9 cellular contexts compared by ENCODE assay signal in genomic region chr20:25220021-25220730, GRCh38. TPM values are rescaled to one million over a fixed set of nuclear protein-coding genes. Genes with fewer than 3 reads are reported as not detected.
DNase-seq lines count a peak whose midpoint lies in the region; ATAC-seq and TF ChIP-seq lines count a peak whose summit lies in the region.
"Had no signal": no experiment of that assay in that cellular context is flagged by ENCODE, and none has a peak within 500 bp of the region (broad histone marks: within the 10 kb centered on the region; RNA-seq: fewer than 3 reads in every experiment).

No MANE protein-coding gene starts in this region.

- no peaks in the 10 kb centered on the region for H3K9me2 ChIP-seq in MM.1S (replicated peaks; ENCODE audit: insufficient read depth, low read length)

- H3K36me3 ChIP-seq in MM.1S (replicated peaks; ENCODE audit: insufficient read depth, low read length) (0 out of 2 replicates have a peak, but pooled peaks cover 5% of the 10 kb centered on the region), smooth muscle cell (ENCODE audit: low read depth) (no peaks in the 10 kb centered on the region)

- H3K9me3 ChIP-seq in MM.1S (replicated peaks; ENCODE audit: insufficient read depth, low read length) (no peaks in the 10 kb centered on the region), smooth muscle cell (replicated peaks; ENCODE audit: low read depth) (no peaks in the 10 kb centered on the region)

- H3K4me2 ChIP-seq in MM.1S (ENCODE audit: low read depth, low read length) (no peak overlapping the region), smooth muscle cell (no peak overlapping the region)

- H3K27me3 ChIP-seq in MM.1S (replicated peaks; ENCODE audit: insufficient read depth, low read length) (no peaks in the 10 kb centered on the region), smooth muscle cell (ENCODE audit: low read depth) (no peaks in the 10 kb centered on the region)

- H3K4me3 ChIP-seq in MM.1S (ENCODE audit: low read length) (no peak overlapping the region), choroid plexus epithelial cell (ENCODE audit: low read depth, low read length) (no peak overlapping the region), smooth muscle cell (no peak overlapping the region), foreskin fibroblast (ENCODE audit: low read depth in 1 of 2, low read length in 2 of 2) (no peak overlapping the region)

- 91% methylated on average over 16 of the region's 16 CpGs for WGBS in smooth muscle cell (ENCODE audit: low lambda C conversion rate)

- H2AFZ ChIP-seq in MM.1S (ENCODE audit: low read length) (no peak overlapping the region), smooth muscle cell (ENCODE audit: low read depth) (no peak overlapping the region)

- no peaks in the 10 kb centered on the region for H4K20me1 ChIP-seq in MM.1S (ENCODE audit: insufficient read depth, low read length)
- H4K20me1 ChIP-seq in smooth muscle cell (ENCODE audit: low read depth), result no peaks in the 10 kb centered on the region

- H3F3A ChIP-seq in MM.1S (ENCODE audit: insufficient read depth, low read length) (no peaks in the 10 kb centered on the region), smooth muscle cell (ENCODE audit: low read depth) (no peaks in the 10 kb centered on the region)

- DNase-seq in activated effector memory CD4-positive, alpha-beta T cell treated with anti-CD3 and anti-CD28 coated beads, Interleukin-2, amount 50 U/mL, for 16 hours, result peak; percentile 62
- no peak for DNase-seq in activated effector memory CD4-positive, alpha-beta T cell treated with Interleukin-2 at 50 U/mL for 16 hours
- no peak for DNase-seq in MM.1S
- peak; percentile 75 for DNase-seq in choroid plexus epithelial cell (ENCODE audit: low read depth)
- no peak for DNase-seq in smooth muscle cell (lab: John Stamatoyannopoulos, UW; ENCODE audit: unreplicated experiment)
- no peak for DNase-seq in foreskin fibroblast
- no peak for DNase-seq in cerebellar nuclear complex (lab: John Stamatoyannopoulos, UW)
- DNase-seq: NCI-H1930 had no signal

- ATAC-seq in HG03039 (IDR thresholded peaks at IDR 0.05; ENCODE audit: unreplicated experiment), result no peak

- H3K4me1 ChIP-seq in MM.1S (ENCODE audit: low read length) (no peaks in the 10 kb centered on the region), smooth muscle cell (ENCODE audit: low read depth) (peaks cover 13% of the 10 kb centered on the region)

- H3K27ac ChIP-seq in MM.1S (ENCODE audit: low read length) (no peak overlapping the region), smooth muscle cell (ENCODE audit: low read depth) (no peak overlapping the region)

- H3K79me2 ChIP-seq in MM.1S (ENCODE audit: low read length) (no peaks in the 10 kb centered on the region), smooth muscle cell (ENCODE audit: low read depth) (no peaks in the 10 kb centered on the region)

- no peak overlapping the region for H3K9ac ChIP-seq in MM.1S (ENCODE audit: low read length)
- H3K9ac ChIP-seq in smooth muscle cell (ENCODE audit: low read depth), result no peak overlapping the region

- peak; percentile 33 for TF ChIP-seq CTCF in MM.1S (IDR thresholded peaks at IDR 0.05; ENCODE audit: low read length)
- TF ChIP-seq CTCF in choroid plexus epithelial cell (conservative IDR thresholded peaks at IDR 0.05; ENCODE audit: low read depth, low read length), result peak; percentile 26
- peak; percentile 24 for TF ChIP-seq CTCF in smooth muscle cell (IDR thresholded peaks at IDR 0.05; ENCODE audit: borderline replicate concordance, insufficient read depth, poor library complexity, severe bottlenecking)
- no peak for TF ChIP-seq CTCF in foreskin fibroblast (IDR thresholded peaks at IDR 0.05; ENCODE audit: low read depth, low read length)

RNA-seq across cellular contexts. Expression of gene ENTPD6, which starts 24.7 kb away (rescaled TPM):
- total RNA-seq in smooth muscle cell, result 12.6 and 30.1 TPM in 2 replicates
- polyA plus RNA-seq in smooth muscle cell, result 19.9 and 34.0 TPM in 2 replicates

RNA-seq across cellular contexts. Expression of gene PYGB, which starts 27.7 kb away (rescaled TPM):
- 31.8 and 44.4 TPM in 2 replicates for total RNA-seq in smooth muscle cell
- 39.4 and 43.3 TPM in 2 replicates for polyA plus RNA-seq in smooth muscle cell

Comparison
In these comparisons a context has a peak if more than half of its experiments do, and no peak if none do; other contexts are left out.
1. DNase-seq: peak in activated effector memory CD4-positive, alpha-beta T cell treated with anti-CD3 and anti-CD28 coated beads, Interleukin-2, amount 50 U/mL, for 16 hours (single experiment) and choroid plexus epithelial cell (single experiment); none in activated effector memory CD4-positive, alpha-beta T cell treated with Interleukin-2 at 50 U/mL for 16 hours (single experiment), MM.1S (single experiment), smooth muscle cell (single experiment), foreskin fibroblast (0 of 2) and cerebellar nuclear complex (0 of 2).